In genomic region chrX:111645195-111645594, GRCh38 we compare ENCODE assay signal across 8 cellular contexts. TPM values are rescaled to one million over a fixed set of nuclear protein-coding genes. Genes with fewer than 3 reads are reported as not detected.
DNase-seq lines count a peak whose midpoint lies in the region; TF ChIP-seq lines count a peak whose summit lies in the region.
"Not testable (repeated sequence)": the region's sequence is repeated elsewhere in the genome, so short reads cannot be mapped to it uniquely, and the experiment has no call there.

No MANE protein-coding gene starts in this region.

- not testable (repeated sequence) for H4K20me1 ChIP-seq in neural progenitor cell (ENCODE audit: low read depth)

- not testable (repeated sequence) for H3K27ac ChIP-seq in brain microvascular endothelial cell, neural progenitor cell

- not testable (repeated sequence) for H3K4me1 Mint-ChIP-seq in activated CD4-positive, alpha-beta memory T cell treated with anti-CD3 and anti-CD28 coated beads for 36 hours (ENCODE audit: low read depth); neural progenitor cell
- peaks cover 13% of the 10 kb centered on the region for H3K4me1 Mint-ChIP-seq in activated T-helper 2 cell treated with anti-CD3 and anti-CD28 coated beads, Interferon-gamma antibody, Interleukin-2, Interleukin-4, amounts not matched to agents 10 μg/mL and 5 μg/mL and 100 μg/mL, durations not matched to agents 14 hours and 24 hours and 36 hours (ENCODE audit: low read depth)

- H3K9ac ChIP-seq in neural progenitor cell: not testable (repeated sequence)

- not testable (repeated sequence) for H3K27me3 Mint-ChIP-seq in activated CD4-positive, alpha-beta memory T cell treated with anti-CD3 and anti-CD28 coated beads for 36 hours; activated T-helper 2 cell treated with anti-CD3 and anti-CD28 coated beads, Interferon-gamma antibody, Interleukin-2, Interleukin-4, amounts not matched to agents 10 μg/mL and 5 μg/mL and 100 μg/mL, durations not matched to agents 14 hours and 24 hours and 36 hours (ENCODE audit: low read depth); neural progenitor cell (ENCODE audit: insufficient read depth, low read depth)

- H3K4me3 Mint-ChIP-seq in activated CD4-positive, alpha-beta memory T cell treated with anti-CD3 and anti-CD28 coated beads for 36 hours; activated T-helper 2 cell treated with anti-CD3 and anti-CD28 coated beads, Interferon-gamma antibody, Interleukin-2, Interleukin-4, amounts not matched to agents 10 μg/mL and 5 μg/mL and 100 μg/mL, durations not matched to agents 14 hours and 24 hours and 36 hours (ENCODE audit: low read depth); neural progenitor cell: not testable (repeated sequence)

- H3K9me3 ChIP-seq in neural progenitor cell (ENCODE audit: low read depth): not testable (repeated sequence)

- intact Hi-C loops in activated CD4-positive, alpha-beta memory T cell treated with anti-CD3 and anti-CD28 coated beads for 36 hours (cut with micrococcal nuclease): not testable (repeated sequence)
- intact Hi-C loops in activated T-helper 2 cell treated with anti-CD3 and anti-CD28 coated beads, Interferon-gamma antibody, Interleukin-2, Interleukin-4, amounts not matched to agents 10 μg/mL and 5 μg/mL and 100 μg/mL, durations not matched to agents 14 hours and 24 hours and 36 hours (cut with micrococcal nuclease): loop anchor here (1.0 kb wide), 1 partner anchor 36 kb away; the partner anchor contains the start of gene ALG13

- H3K9me3 Mint-ChIP-seq in activated CD4-positive, alpha-beta memory T cell treated with anti-CD3 and anti-CD28 coated beads for 36 hours; activated T-helper 2 cell treated with anti-CD3 and anti-CD28 coated beads, Interferon-gamma antibody, Interleukin-2, Interleukin-4, amounts not matched to agents 10 μg/mL and 5 μg/mL and 100 μg/mL, durations not matched to agents 14 hours and 24 hours and 36 hours; neural progenitor cell: not testable (repeated sequence)

- H3K79me2 ChIP-seq in neural progenitor cell (ENCODE audit: low read depth): not testable (repeated sequence)

- H3K36me3 Mint-ChIP-seq in activated CD4-positive, alpha-beta memory T cell treated with anti-CD3 and anti-CD28 coated beads for 36 hours; activated T-helper 2 cell treated with anti-CD3 and anti-CD28 coated beads, Interferon-gamma antibody, Interleukin-2, Interleukin-4, amounts not matched to agents 10 μg/mL and 5 μg/mL and 100 μg/mL, durations not matched to agents 14 hours and 24 hours and 36 hours (ENCODE audit: low read depth); neural progenitor cell: not testable (repeated sequence)

- not testable (repeated sequence) for TF ChIP-seq CTCF in brain microvascular endothelial cell (IDR thresholded peaks at IDR 0.05; ENCODE audit: low read depth, low read length, missing control alignments); epithelial cell of esophagus (IDR thresholded peaks at IDR 0.05; ENCODE audit: insufficient read depth, low read depth, low read length, missing control alignments); neural progenitor cell (IDR thresholded peaks at IDR 0.05)

- H2AFZ ChIP-seq in neural progenitor cell (replicated peaks): peak overlapping the region; percentile 64

- not testable (repeated sequence) for H3F3A ChIP-seq in neural progenitor cell (ENCODE audit: low read depth)

- H3K36me3 ChIP-seq in brain microvascular endothelial cell (replicated peaks); neural progenitor cell: not testable (repeated sequence)

- in situ Hi-C loops in brain microvascular endothelial cell (cut with HindIII; ENCODE audit: low pct_ligation_motif_present, low sequenced_read_pairs): not testable (repeated sequence)

- POLR2A ChIA-PET in activated CD4-positive, alpha-beta memory T cell treated with anti-CD3 and anti-CD28 coated beads for 36 hours (lab: Charles Lee): interaction anchor here (2.1 kb wide), 1 partner anchor 36 kb away, joined by 6 read pairs; the partner anchor contains the start of gene ALG13

- H3K4me2 ChIP-seq in neural progenitor cell: not testable (repeated sequence)

- H3K27me3 ChIP-seq in brain microvascular endothelial cell (replicated peaks); neural progenitor cell: not testable (repeated sequence)

- peak overlapping the region; percentile 2 for H3K27ac Mint-ChIP-seq in activated CD4-positive, alpha-beta memory T cell treated with anti-CD3 and anti-CD28 coated beads for 36 hours
- H3K27ac Mint-ChIP-seq in activated T-helper 2 cell treated with anti-CD3 and anti-CD28 coated beads, Interferon-gamma antibody, Interleukin-2, Interleukin-4, amounts not matched to agents 10 μg/mL and 5 μg/mL and 100 μg/mL, durations not matched to agents 14 hours and 24 hours and 36 hours: peak overlapping the region; percentile 60
- H3K27ac Mint-ChIP-seq in neural progenitor cell: not testable (repeated sequence)

- H3K4me1 ChIP-seq in neural progenitor cell: not testable (repeated sequence)

- CTCF ChIA-PET in activated CD4-positive, alpha-beta memory T cell treated with anti-CD3 and anti-CD28 coated beads for 36 hours (lab: Charles Lee): not testable (repeated sequence)

- H3K4me3 ChIP-seq in brain microvascular endothelial cell (ENCODE audit: low read depth, low read length); epithelial cell of esophagus (ENCODE audit: low read length); neural progenitor cell: not testable (repeated sequence)

- DNase-seq in EL (peak; percentile 0), RPMI7951 (ENCODE audit: low read depth) (peak; percentile 36), brain microvascular endothelial cell (peak; percentile 3), epithelial cell of esophagus (ENCODE audit: low read depth) (peak; percentile 33), iris pigment epithelial cell (ENCODE audit: low read depth) (peak; percentile 20)
- peak; percentile 19 for DNase-seq in activated CD4-positive, alpha-beta memory T cell treated with anti-CD3 and anti-CD28 coated beads for 36 hours
- DNase-seq in activated T-helper 2 cell treated with anti-CD3 and anti-CD28 coated beads, Interferon-gamma antibody, Interleukin-2, Interleukin-4, amounts not matched to agents 10 μg/mL and 5 μg/mL and 100 μg/mL, durations not matched to agents 14 hours and 24 hours and 36 hours (ENCODE audit: low spot score); neural progenitor cell (ENCODE audit: low spot score): not testable (repeated sequence)

RNA-seq across cellular contexts. Expression of gene ALG13, which starts 35.8 kb away (rescaled TPM):
- total RNA-seq in RPMI7951 (2014; rRNA removed; shearing (Covaris generic)): 36.2 and 36.4 TPM in 2 replicates
- total RNA-seq in activated CD4-positive, alpha-beta memory T cell treated with anti-CD3 and anti-CD28 coated beads for 36 hours: 10 to 100 TPM; 40.1 to 45.4 TPM
- 52.2 and 55.2 TPM in 2 replicates for total RNA-seq in activated T-helper 2 cell treated with anti-CD3 and anti-CD28 coated beads, Interferon-gamma antibody, Interleukin-2, Interleukin-4, amounts not matched to agents 10 μg/mL and 5 μg/mL and 100 μg/mL, durations not matched to agents 14 hours and 24 hours and 36 hours
- 67.1 and 71.2 TPM in 2 replicates for total RNA-seq in neural progenitor cell (ENCODE audit: low replicate concordance)
